In genomic region chr12:78671295-78671694, GRCh38 we compare ENCODE assay signal across 16 cellular contexts.
DNase-seq lines count a peak whose midpoint lies in the region; ATAC-seq, FAIRE-seq and TF ChIP-seq lines count a peak whose summit lies in the region.
"Had no signal": no experiment of that assay in that cellular context is flagged by ENCODE, and none has a peak within 500 bp of the region (broad histone marks: within the 10 kb centered on the region; RNA-seq: fewer than 3 reads in every experiment).

No MANE protein-coding gene starts in this region.

- no peaks in the 10 kb centered on the region for H3K79me1 ChIP-seq in trophoblast cell (ENCODE audit: low read length)

- H4K12ac ChIP-seq in trophoblast cell (ENCODE audit: low read depth, low read length) = no peak overlapping the region

- H3K14ac ChIP-seq in trophoblast cell (ENCODE audit: low read length) = no peak overlapping the region

- H3K4me2 ChIP-seq in trophoblast cell (ENCODE audit: low read length) = no peak overlapping the region

- H3K9me3 ChIP-seq in trophoblast cell (ENCODE audit: insufficient read depth, low read depth, low read length) (no peaks in the 10 kb centered on the region), tibial nerve (no peaks in the 10 kb centered on the region), testis (no peaks in the 10 kb centered on the region)

- TF ChIP-seq POLR2A in tibial nerve (IDR thresholded peaks at IDR 0.05) = no peak
- no peak for TF ChIP-seq POLR2A in testis (IDR thresholded peaks at IDR 0.05)

- no peak for ATAC-seq in GM18517 (IDR thresholded peaks at IDR 0.05; ENCODE audit: unreplicated experiment)
- ATAC-seq: foreskin keratinocyte; GM12878; stimulated activated naive CD8-positive, alpha-beta T cell treated with anti-CD3 and anti-CD28 coated beads, Interleukin-15, amount 100 ng/mL, for 72 hours had no signal

- no peak overlapping the region for H3K4ac ChIP-seq in trophoblast cell (ENCODE audit: low read depth, low read length)

- no peak overlapping the region for H2BK5ac ChIP-seq in trophoblast cell (ENCODE audit: low read depth, low read length, poor library complexity)

- WGBS in trophoblast cell (ENCODE audit: extremely low coverage, insufficient coverage, insufficient read length) = no CpG with 5 or more reads among the region's 4 CpGs
- WGBS in tibial nerve, 2 donors = 61 to 72% methylated on average over 4 of the region's 4 CpGs
- 88 to 95% methylated on average over 4 of the region's 4 CpGs for WGBS in testis, 2 donors

- TF ChIP-seq CTCF in epithelial cell of esophagus (IDR thresholded peaks at IDR 0.05; ENCODE audit: insufficient read depth, low read depth, low read length, missing control alignments) (no peak), tibial nerve (IDR thresholded peaks at IDR 0.05) (no peak), testis (IDR thresholded peaks at IDR 0.05) (no peak)

- intact Hi-C loops in testis (cut with DNase I; ENCODE audit: low total_unique reads) = no loop called here

- H3K27me3 ChIP-seq in trophoblast cell (ENCODE audit: insufficient read depth, low read length) (no peaks in the 10 kb centered on the region), tibial nerve (no peaks in the 10 kb centered on the region), testis (no peaks in the 10 kb centered on the region)
- H3K27me3 ChIP-seq: foreskin keratinocyte had no signal

- no peak overlapping the region for H3K9ac ChIP-seq in trophoblast cell (ENCODE audit: low read length)

- H4K8ac ChIP-seq in trophoblast cell (ENCODE audit: low read depth, low read length) = no peak overlapping the region

- DNase-seq in EL (peak; percentile 50), RKO (ENCODE audit: low spot score) (peak; percentile 20), epithelial cell of esophagus (ENCODE audit: low read depth) (peak; percentile 79), trophoblast cell (peak; percentile 78 to 93), urothelium cell line (ENCODE audit: low spot score) (no peak), tibial nerve (ENCODE audit: low spot score in 2 of 2) (no peak), testis (no peak)
- DNase-seq: activated CD4-positive, CD25-positive, alpha-beta regulatory T cell; activated naive CD8-positive, alpha-beta T cell treated with anti-CD3 and anti-CD28 coated beads for 36 hours; C1 segment of cervical spinal cord; MM.1S; stimulated activated naive CD8-positive, alpha-beta T cell treated with anti-CD3 and anti-CD28 coated beads, Interleukin-15, amount 100 ng/mL, for 72 hours had no signal

- H3K36me3 ChIP-seq in trophoblast cell (ENCODE audit: control insufficient read depth in 1 of 2, insufficient read depth in 2 of 2, low read length in 2 of 2) = no peaks in the 10 kb centered on the region
- no peaks in the 10 kb centered on the region for H3K36me3 ChIP-seq in tibial nerve
- H3K36me3 ChIP-seq in testis (ENCODE audit: low read depth, missing control alignments) = no peaks in the 10 kb centered on the region

- H2AFZ ChIP-seq in trophoblast cell (ENCODE audit: insufficient read depth, low read length, poor library complexity) = no peak overlapping the region

- no peak overlapping the region for H2BK120ac ChIP-seq in trophoblast cell (ENCODE audit: insufficient read depth, low read length, poor library complexity)

- no peak for TF ChIP-seq EP300 in tibial nerve (IDR thresholded peaks at IDR 0.05)

- H3K27ac ChIP-seq in trophoblast cell (ENCODE audit: low read depth, low read length) (no peak overlapping the region), tibial nerve (no peak overlapping the region), testis (no peak overlapping the region)
- H3K27ac ChIP-seq: foreskin keratinocyte had no signal

- no peak overlapping the region for H2BK12ac ChIP-seq in trophoblast cell (ENCODE audit: low read length)

- H3K4me3 ChIP-seq in epithelial cell of esophagus (ENCODE audit: low read length) = no peak overlapping the region
- no peak overlapping the region for H3K4me3 ChIP-seq in trophoblast cell (ENCODE audit: low read depth, low read length)
- no peak overlapping the region for H3K4me3 ChIP-seq in tibial nerve
- H3K4me3 ChIP-seq in testis = no peak overlapping the region
- H3K4me3 ChIP-seq: GM12878 had no signal

- H3K23ac ChIP-seq in trophoblast cell (ENCODE audit: low read length) = no peak overlapping the region

- no peak overlapping the region for H2AK5ac ChIP-seq in trophoblast cell (ENCODE audit: low read length)

- no peak for FAIRE-seq in urothelium cell line (lab: Jason Lieb, UNC)
- FAIRE-seq: colon, GM12878 had no signal

- H3K4me1 ChIP-seq in trophoblast cell (ENCODE audit: control insufficient read depth in 1 of 2, insufficient read depth in 2 of 2, low read length in 2 of 2) (no peaks in the 10 kb centered on the region), tibial nerve (peaks cover 0 to 6% (median 0%) of the 10 kb centered on the region in 4 donors), testis (no peaks in the 10 kb centered on the region)
- H3K4me1 ChIP-seq: foreskin keratinocyte had no signal

- no peak overlapping the region for H3K18ac ChIP-seq in trophoblast cell (ENCODE audit: low read length)

- H4K91ac ChIP-seq in trophoblast cell (ENCODE audit: low read depth, low read length) = no peak overlapping the region

- H3K79me2 ChIP-seq in trophoblast cell (ENCODE audit: control insufficient read depth, insufficient read depth, low read length, poor library complexity) = no peaks in the 10 kb centered on the region

Comparison
In these comparisons a context has a peak if more than half of its experiments do, and no peak if none do; other contexts are left out.
1. DNase-seq: peak in EL (single experiment), RKO (single experiment), epithelial cell of esophagus (single experiment) and trophoblast cell (2 of 2); none in urothelium cell line (single experiment), tibial nerve (0 of 2) and testis (single experiment).